2 cellular contexts compared by ENCODE assay signal in the genomic region with DNA sequence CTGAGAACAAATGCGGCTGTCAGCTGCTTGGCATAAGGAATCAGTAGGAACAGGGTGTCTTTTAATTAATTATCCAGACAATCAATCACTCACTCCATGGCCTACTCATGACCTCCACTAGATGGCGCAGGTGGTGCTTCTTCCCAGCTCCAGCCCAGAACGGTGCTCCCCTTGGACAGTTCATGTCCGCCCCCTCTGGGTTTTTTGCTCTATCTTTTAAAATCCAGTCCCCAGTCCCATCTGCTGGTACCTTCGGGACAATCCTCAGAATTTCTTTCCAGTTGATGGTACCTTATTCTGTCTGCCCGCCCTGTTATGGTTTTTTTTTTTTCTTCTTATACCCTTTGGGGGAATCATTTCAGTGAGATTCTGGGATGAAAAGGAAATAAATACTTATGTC.
A peak's percentile ranks its signal among the peaks of the same experiment; 100 is the strongest.
TF ChIP-seq lines count a peak whose summit lies in the region.

No MANE protein-coding gene starts in this region.

TF ChIP-seq in GM23338, 12 proteins besides CTCF, POLR2A, EP300 and RAD21 (continued from another document):
- TF ChIP-seq, protein P1, sequence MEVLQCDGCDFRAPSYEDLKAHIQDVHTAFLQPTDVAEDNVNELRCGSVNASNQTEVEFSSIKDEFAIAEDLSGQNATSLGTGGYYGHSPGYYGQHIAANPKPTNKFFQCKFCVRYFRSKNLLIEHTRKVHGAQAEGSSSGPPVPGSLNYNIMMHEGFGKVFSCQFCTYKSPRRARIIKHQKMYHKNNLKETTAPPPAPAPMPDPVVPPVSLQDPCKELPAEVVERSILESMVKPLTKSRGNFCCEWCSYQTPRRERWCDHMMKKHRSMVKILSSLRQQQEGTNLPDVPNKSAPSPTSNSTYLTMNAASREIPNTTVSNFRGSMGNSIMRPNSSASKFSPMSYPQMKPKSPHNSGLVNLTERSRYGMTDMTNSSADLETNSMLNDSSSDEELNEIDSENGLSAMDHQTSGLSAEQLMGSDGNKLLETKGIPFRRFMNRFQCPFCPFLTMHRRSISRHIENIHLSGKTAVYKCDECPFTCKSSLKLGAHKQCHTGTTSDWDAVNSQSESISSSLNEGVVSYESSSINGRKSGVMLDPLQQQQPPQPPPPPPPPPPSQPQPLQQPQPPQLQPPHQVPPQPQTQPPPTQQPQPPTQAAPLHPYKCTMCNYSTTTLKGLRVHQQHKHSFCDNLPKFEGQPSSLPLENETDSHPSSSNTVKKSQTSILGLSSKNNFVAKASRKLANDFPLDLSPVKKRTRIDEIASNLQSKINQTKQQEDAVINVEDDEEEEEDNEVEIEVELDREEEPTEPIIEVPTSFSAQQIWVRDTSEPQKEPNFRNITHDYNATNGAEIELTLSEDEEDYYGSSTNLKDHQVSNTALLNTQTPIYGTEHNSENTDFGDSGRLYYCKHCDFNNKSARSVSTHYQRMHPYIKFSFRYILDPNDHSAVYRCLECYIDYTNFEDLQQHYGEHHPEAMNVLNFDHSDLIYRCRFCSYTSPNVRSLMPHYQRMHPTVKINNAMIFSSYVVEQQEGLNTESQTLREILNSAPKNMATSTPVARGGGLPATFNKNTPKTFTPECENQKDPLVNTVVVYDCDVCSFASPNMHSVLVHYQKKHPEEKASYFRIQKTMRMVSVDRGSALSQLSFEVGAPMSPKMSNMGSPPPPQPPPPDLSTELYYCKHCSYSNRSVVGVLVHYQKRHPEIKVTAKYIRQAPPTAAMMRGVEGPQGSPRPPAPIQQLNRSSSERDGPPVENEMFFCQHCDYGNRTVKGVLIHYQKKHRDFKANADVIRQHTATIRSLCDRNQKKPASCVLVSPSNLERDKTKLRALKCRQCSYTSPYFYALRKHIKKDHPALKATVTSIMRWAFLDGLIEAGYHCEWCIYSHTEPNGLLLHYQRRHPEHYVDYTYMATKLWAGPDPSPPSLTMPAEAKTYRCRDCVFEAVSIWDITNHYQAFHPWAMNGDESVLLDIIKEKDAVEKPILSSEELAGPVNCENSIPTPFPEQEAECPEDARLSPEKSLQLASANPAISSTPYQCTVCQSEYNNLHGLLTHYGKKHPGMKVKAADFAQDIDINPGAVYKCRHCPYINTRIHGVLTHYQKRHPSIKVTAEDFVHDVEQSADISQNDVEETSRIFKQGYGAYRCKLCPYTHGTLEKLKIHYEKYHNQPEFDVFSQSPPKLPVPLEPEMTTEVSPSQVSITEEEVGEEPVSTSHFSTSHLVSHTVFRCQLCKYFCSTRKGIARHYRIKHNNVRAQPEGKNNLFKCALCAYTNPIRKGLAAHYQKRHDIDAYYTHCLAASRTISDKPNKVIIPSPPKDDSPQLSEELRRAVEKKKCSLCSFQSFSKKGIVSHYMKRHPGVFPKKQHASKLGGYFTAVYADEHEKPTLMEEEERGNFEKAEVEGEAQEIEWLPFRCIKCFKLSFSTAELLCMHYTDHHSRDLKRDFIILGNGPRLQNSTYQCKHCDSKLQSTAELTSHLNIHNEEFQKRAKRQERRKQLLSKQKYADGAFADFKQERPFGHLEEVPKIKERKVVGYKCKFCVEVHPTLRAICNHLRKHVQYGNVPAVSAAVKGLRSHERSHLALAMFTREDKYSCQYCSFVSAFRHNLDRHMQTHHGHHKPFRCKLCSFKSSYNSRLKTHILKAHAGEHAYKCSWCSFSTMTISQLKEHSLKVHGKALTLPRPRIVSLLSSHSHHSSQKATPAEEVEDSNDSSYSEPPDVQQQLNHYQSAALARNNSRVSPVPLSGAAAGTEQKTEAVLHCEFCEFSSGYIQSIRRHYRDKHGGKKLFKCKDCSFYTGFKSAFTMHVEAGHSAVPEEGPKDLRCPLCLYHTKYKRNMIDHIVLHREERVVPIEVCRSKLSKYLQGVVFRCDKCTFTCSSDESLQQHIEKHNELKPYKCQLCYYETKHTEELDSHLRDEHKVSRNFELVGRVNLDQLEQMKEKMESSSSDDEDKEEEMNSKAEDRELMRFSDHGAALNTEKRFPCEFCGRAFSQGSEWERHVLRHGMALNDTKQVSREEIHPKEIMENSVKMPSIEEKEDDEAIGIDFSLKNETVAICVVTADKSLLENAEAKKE (CRISPR knock-in tag; IDR thresholded peaks at IDR 0.05), result no peak
- TF ChIP-seq JUNB (IDR thresholded peaks at IDR 0.05; ENCODE audit: unreplicated experiment), result no peak
- TF ChIP-seq, protein P2, sequence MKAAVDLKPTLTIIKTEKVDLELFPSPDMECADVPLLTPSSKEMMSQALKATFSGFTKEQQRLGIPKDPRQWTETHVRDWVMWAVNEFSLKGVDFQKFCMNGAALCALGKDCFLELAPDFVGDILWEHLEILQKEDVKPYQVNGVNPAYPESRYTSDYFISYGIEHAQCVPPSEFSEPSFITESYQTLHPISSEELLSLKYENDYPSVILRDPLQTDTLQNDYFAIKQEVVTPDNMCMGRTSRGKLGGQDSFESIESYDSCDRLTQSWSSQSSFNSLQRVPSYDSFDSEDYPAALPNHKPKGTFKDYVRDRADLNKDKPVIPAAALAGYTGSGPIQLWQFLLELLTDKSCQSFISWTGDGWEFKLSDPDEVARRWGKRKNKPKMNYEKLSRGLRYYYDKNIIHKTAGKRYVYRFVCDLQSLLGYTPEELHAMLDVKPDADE (IDR thresholded peaks at IDR 0.05), result no peak
- no peak for TF ChIP-seq CREB1 (CRISPR knock-in tag; IDR thresholded peaks at IDR 0.05; ENCODE audit: low read depth)
- TF ChIP-seq, protein P3, sequence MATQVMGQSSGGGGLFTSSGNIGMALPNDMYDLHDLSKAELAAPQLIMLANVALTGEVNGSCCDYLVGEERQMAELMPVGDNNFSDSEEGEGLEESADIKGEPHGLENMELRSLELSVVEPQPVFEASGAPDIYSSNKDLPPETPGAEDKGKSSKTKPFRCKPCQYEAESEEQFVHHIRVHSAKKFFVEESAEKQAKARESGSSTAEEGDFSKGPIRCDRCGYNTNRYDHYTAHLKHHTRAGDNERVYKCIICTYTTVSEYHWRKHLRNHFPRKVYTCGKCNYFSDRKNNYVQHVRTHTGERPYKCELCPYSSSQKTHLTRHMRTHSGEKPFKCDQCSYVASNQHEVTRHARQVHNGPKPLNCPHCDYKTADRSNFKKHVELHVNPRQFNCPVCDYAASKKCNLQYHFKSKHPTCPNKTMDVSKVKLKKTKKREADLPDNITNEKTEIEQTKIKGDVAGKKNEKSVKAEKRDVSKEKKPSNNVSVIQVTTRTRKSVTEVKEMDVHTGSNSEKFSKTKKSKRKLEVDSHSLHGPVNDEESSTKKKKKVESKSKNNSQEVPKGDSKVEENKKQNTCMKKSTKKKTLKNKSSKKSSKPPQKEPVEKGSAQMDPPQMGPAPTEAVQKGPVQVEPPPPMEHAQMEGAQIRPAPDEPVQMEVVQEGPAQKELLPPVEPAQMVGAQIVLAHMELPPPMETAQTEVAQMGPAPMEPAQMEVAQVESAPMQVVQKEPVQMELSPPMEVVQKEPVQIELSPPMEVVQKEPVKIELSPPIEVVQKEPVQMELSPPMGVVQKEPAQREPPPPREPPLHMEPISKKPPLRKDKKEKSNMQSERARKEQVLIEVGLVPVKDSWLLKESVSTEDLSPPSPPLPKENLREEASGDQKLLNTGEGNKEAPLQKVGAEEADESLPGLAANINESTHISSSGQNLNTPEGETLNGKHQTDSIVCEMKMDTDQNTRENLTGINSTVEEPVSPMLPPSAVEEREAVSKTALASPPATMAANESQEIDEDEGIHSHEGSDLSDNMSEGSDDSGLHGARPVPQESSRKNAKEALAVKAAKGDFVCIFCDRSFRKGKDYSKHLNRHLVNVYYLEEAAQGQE (IDR thresholded peaks at IDR 0.05; ENCODE audit: unreplicated experiment), result no peak
- no peak for TF ChIP-seq POLR2AphosphoS5 (IDR thresholded peaks at IDR 0.05; ENCODE audit: low read depth)

TF ChIP-seq in K562, 482 proteins besides CTCF, POLR2A, EP300 and RAD21 (continued from another document and continues in another):
- TF ChIP-seq, protein P4, sequence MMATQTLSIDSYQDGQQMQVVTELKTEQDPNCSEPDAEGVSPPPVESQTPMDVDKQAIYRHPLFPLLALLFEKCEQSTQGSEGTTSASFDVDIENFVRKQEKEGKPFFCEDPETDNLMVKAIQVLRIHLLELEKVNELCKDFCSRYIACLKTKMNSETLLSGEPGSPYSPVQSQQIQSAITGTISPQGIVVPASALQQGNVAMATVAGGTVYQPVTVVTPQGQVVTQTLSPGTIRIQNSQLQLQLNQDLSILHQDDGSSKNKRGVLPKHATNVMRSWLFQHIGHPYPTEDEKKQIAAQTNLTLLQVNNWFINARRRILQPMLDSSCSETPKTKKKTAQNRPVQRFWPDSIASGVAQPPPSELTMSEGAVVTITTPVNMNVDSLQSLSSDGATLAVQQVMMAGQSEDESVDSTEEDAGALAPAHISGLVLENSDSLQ (IDR thresholded peaks at IDR 0.05), result peak; percentile 71
- no peak for TF ChIP-seq ZFP1 (CRISPR knock-in tag; IDR thresholded peaks at IDR 0.05)
- TF ChIP-seq RBM22 (IDR thresholded peaks at IDR 0.05; ENCODE audit: low read depth, low read length, poor library complexity, severe bottlenecking), result no peak
- peak; percentile 66 for TF ChIP-seq SMC3 (conservative IDR thresholded peaks at IDR 0.05; ENCODE audit: insufficient read depth, low read depth, low read length)
- TF ChIP-seq MAZ (CRISPR knock-in tag; conservative IDR thresholded peaks at IDR 0.05 in 1 of 2, IDR thresholded peaks at IDR 0.05 in 1 of 2), result 0 out of 4 replicates have a peak, but pooled peaks have one; percentile 7 to 35
- TF ChIP-seq CTBP1 (IDR thresholded peaks at IDR 0.05; ENCODE audit: borderline replicate concordance), result no peak
- TF ChIP-seq JUND (IDR thresholded peaks at IDR 0.05; ENCODE audit: borderline replicate concordance, low read depth, low read length), result peak; percentile 50; the same call in 1 of the 2 replicates
- no peak for TF ChIP-seq JUND (tag; IDR thresholded peaks at IDR 0.05; ENCODE audit: borderline replicate concordance, low read depth, low read length)
- TF ChIP-seq, protein P5, sequence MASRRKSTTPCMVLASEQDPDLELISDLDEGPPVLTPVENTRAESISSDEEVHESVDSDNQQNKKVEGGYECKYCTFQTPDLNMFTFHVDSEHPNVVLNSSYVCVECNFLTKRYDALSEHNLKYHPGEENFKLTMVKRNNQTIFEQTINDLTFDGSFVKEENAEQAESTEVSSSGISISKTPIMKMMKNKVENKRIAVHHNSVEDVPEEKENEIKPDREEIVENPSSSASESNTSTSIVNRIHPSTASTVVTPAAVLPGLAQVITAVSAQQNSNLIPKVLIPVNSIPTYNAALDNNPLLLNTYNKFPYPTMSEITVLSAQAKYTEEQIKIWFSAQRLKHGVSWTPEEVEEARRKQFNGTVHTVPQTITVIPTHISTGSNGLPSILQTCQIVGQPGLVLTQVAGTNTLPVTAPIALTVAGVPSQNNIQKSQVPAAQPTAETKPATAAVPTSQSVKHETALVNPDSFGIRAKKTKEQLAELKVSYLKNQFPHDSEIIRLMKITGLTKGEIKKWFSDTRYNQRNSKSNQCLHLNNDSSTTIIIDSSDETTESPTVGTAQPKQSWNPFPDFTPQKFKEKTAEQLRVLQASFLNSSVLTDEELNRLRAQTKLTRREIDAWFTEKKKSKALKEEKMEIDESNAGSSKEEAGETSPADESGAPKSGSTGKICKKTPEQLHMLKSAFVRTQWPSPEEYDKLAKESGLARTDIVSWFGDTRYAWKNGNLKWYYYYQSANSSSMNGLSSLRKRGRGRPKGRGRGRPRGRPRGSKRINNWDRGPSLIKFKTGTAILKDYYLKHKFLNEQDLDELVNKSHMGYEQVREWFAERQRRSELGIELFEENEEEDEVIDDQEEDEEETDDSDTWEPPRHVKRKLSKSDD (conservative IDR thresholded peaks at IDR 0.05; ENCODE audit: low read length), result no peak
- TF ChIP-seq, protein P6, sequence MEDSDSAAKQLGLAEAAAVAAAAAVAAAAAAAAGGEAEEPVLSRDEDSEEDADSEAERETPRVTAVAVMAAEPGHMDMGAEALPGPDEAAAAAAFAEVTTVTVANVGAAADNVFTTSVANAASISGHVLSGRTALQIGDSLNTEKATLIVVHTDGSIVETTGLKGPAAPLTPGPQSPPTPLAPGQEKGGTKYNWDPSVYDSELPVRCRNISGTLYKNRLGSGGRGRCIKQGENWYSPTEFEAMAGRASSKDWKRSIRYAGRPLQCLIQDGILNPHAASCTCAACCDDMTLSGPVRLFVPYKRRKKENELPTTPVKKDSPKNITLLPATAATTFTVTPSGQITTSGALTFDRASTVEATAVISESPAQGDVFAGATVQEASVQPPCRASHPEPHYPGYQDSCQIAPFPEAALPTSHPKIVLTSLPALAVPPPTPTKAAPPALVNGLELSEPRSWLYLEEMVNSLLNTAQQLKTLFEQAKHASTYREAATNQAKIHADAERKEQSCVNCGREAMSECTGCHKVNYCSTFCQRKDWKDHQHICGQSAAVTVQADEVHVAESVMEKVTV (CRISPR knock-in tag; IDR thresholded peaks at IDR 0.05), result peak; percentile 70
- TF ChIP-seq TCF7 (IDR thresholded peaks at IDR 0.05; ENCODE audit: borderline replicate concordance), result no peak
- TF ChIP-seq ZNF263 (CRISPR knock-in tag; IDR thresholded peaks at IDR 0.05; ENCODE audit: borderline replicate concordance), result peak; percentile 99
- TF ChIP-seq, protein P7, sequence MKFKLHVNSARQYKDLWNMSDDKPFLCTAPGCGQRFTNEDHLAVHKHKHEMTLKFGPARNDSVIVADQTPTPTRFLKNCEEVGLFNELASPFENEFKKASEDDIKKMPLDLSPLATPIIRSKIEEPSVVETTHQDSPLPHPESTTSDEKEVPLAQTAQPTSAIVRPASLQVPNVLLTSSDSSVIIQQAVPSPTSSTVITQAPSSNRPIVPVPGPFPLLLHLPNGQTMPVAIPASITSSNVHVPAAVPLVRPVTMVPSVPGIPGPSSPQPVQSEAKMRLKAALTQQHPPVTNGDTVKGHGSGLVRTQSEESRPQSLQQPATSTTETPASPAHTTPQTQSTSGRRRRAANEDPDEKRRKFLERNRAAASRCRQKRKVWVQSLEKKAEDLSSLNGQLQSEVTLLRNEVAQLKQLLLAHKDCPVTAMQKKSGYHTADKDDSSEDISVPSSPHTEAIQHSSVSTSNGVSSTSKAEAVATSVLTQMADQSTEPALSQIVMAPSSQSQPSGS (CRISPR knock-in tag; IDR thresholded peaks at IDR 0.05), result no peak
- TF ChIP-seq XRCC5 (IDR thresholded peaks at IDR 0.05; ENCODE audit: low read depth, low read length), result 0 out of 2 replicates have a peak, but pooled peaks have one; percentile 37
- TF ChIP-seq CAMTA2 (CRISPR knock-in tag; conservative IDR thresholded peaks at IDR 0.05), result no peak
- TF ChIP-seq ZNF384 (IDR thresholded peaks at IDR 0.05; ENCODE audit: low read depth, low read length), result 0 out of 2 replicates have a peak, but pooled peaks have one; percentile 23
- TF ChIP-seq, protein P8, sequence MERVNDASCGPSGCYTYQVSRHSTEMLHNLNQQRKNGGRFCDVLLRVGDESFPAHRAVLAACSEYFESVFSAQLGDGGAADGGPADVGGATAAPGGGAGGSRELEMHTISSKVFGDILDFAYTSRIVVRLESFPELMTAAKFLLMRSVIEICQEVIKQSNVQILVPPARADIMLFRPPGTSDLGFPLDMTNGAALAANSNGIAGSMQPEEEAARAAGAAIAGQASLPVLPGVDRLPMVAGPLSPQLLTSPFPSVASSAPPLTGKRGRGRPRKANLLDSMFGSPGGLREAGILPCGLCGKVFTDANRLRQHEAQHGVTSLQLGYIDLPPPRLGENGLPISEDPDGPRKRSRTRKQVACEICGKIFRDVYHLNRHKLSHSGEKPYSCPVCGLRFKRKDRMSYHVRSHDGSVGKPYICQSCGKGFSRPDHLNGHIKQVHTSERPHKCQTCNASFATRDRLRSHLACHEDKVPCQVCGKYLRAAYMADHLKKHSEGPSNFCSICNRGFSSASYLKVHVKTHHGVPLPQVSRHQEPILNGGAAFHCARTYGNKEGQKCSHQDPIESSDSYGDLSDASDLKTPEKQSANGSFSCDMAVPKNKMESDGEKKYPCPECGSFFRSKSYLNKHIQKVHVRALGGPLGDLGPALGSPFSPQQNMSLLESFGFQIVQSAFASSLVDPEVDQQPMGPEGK (CRISPR knock-in tag; IDR thresholded peaks at IDR 0.05; ENCODE audit: borderline replicate concordance), result no peak
- peak; percentile 92 for TF ChIP-seq MEIS2 (IDR thresholded peaks at IDR 0.05; ENCODE audit: partially characterized antibody)
- TF ChIP-seq ZNF324 (CRISPR knock-in tag; IDR thresholded peaks at IDR 0.05), result no peak
